ENCODE assay signal across 12 cellular contexts in genomic region chr2:181991171-181991885, GRCh38. TPM values are rescaled to one million over a fixed set of nuclear protein-coding genes. Genes with fewer than 3 reads are reported as not detected.
DNase-seq lines count a peak whose midpoint lies in the region; ATAC-seq and TF ChIP-seq lines count a peak whose summit lies in the region.
"Had no signal": no experiment of that assay in that cellular context is flagged by ENCODE, and none has a peak within 500 bp of the region (broad histone marks: within the 10 kb centered on the region; RNA-seq: fewer than 3 reads in every experiment).

No MANE protein-coding gene starts in this region.

- H3K4me3 ChIP-seq in MM.1S (ENCODE audit: low read length), result peak overlapping the region; percentile 30; the same call in 1 of the 2 replicates
- no peak overlapping the region for H3K4me3 ChIP-seq in gastrocnemius medialis
- no peak overlapping the region for H3K4me3 ChIP-seq in breast epithelium

- TF ChIP-seq POLR2A in gastrocnemius medialis (IDR thresholded peaks at IDR 0.05), result no peak
- no peak for TF ChIP-seq POLR2A in breast epithelium (IDR thresholded peaks at IDR 0.05)

- H3K9me3 ChIP-seq in MM.1S (replicated peaks; ENCODE audit: insufficient read depth, low read length) (no peaks in the 10 kb centered on the region), gastrocnemius medialis (no peaks in the 10 kb centered on the region), breast epithelium (no peaks in the 10 kb centered on the region)

- no peak overlapping the region for H2AFZ ChIP-seq in MM.1S (ENCODE audit: low read length)

- no peaks in the 10 kb centered on the region for H3K27me3 ChIP-seq in MM.1S (replicated peaks; ENCODE audit: insufficient read depth, low read length)
- H3K27me3 ChIP-seq in gastrocnemius medialis, result no peaks in the 10 kb centered on the region
- no peaks in the 10 kb centered on the region for H3K27me3 ChIP-seq in breast epithelium

- H3K36me3 ChIP-seq in MM.1S (replicated peaks; ENCODE audit: insufficient read depth, low read length) (no peaks in the 10 kb centered on the region), gastrocnemius medialis (no peaks in the 10 kb centered on the region), breast epithelium (no peaks in the 10 kb centered on the region)

- H3F3A ChIP-seq in MM.1S (ENCODE audit: insufficient read depth, low read length), result peaks cover 9% of the 10 kb centered on the region

- TF ChIP-seq CTCF in MM.1S (IDR thresholded peaks at IDR 0.05; ENCODE audit: low read length) (no peak), gastrocnemius medialis (IDR thresholded peaks at IDR 0.05 in 4 of 5, conservative IDR thresholded peaks at IDR 0.05 in 1 of 5) (peak in 1 of 5 experiments; percentile 5), breast epithelium (IDR thresholded peaks at IDR 0.05) (no peak)

- H3K4me1 ChIP-seq in MM.1S (ENCODE audit: low read length) (0 out of 2 replicates have a peak, but pooled peaks cover 10% of the 10 kb centered on the region), gastrocnemius medialis (peaks cover 15 to 26% of the 10 kb centered on the region in 2 donors), breast epithelium (no peaks in the 10 kb centered on the region)

- peak overlapping the region; percentile 5; the same call in 1 of the 2 replicates for H3K9ac ChIP-seq in MM.1S (ENCODE audit: low read length)

- DNase-seq in NCI-H510A treated with DMSO at 0.1 percent for 48 hours (lab: John Stamatoyannopoulos, UW) (peak; percentile 12), NCI-H510A (lab: John Stamatoyannopoulos, UW) (no peak), MM.1S (peak; percentile 40), pons (ENCODE audit: low spot score) (peak; percentile 67), gastrocnemius medialis (no peak), NCI-H2227 (lab: John Stamatoyannopoulos, UW; ENCODE audit: unreplicated experiment) (no peak), breast epithelium (ENCODE audit: low spot score in 2 of 2) (no peak)
- DNase-seq: amygdala; naive thymus-derived CD8-positive, alpha-beta T cell; NCI-H1417 treated with DMSO at 0.1 percent for 48 hours had no signal

- H3K4me2 ChIP-seq in MM.1S (ENCODE audit: low read depth, low read length), result peak overlapping the region; percentile 59; the same call in 1 of the 2 replicates

- H3K79me2 ChIP-seq in MM.1S (ENCODE audit: low read length), result no peaks in the 10 kb centered on the region

- H4K20me1 ChIP-seq in MM.1S (ENCODE audit: insufficient read depth, low read length), result no peaks in the 10 kb centered on the region

- H3K27ac ChIP-seq in MM.1S (ENCODE audit: low read length), result peak overlapping the region; percentile 42; the same call in 1 of the 2 replicates
- peak overlapping the region in 1 of 4 donors; percentile 23 for H3K27ac ChIP-seq in gastrocnemius medialis
- H3K27ac ChIP-seq in breast epithelium, result no peak overlapping the region
- H3K27ac ChIP-seq: VCaP had no signal

- in situ Hi-C loops in gastrocnemius medialis (cut with MboI; ENCODE audit: low sequenced_read_pairs in 4 of 4), result no loop called here

- peak; percentile 98 for ATAC-seq in HG02763 (IDR thresholded peaks at IDR 0.05; ENCODE audit: unreplicated experiment)
- ATAC-seq in gastrocnemius medialis, result no peak
- ATAC-seq: naive thymus-derived CD8-positive, alpha-beta T cell had no signal

- intact Hi-C loops in gastrocnemius medialis (cut with DNase I; ENCODE audit: low total_unique reads) (loop anchor here (10.0 kb wide), 1 partner anchor 73 kb away; no protein-coding TSS in a partner anchor), breast epithelium (cut with DNase I; ENCODE audit: low total_unique reads) (no loop called here)

- no peaks in the 10 kb centered on the region for H3K9me2 ChIP-seq in MM.1S (replicated peaks; ENCODE audit: insufficient read depth, low read length)

RNA-seq across cellular contexts. Expression of gene PPP1R1C, which starts 5.7 kb away (rescaled TPM):
- total RNA-seq in gastrocnemius medialis, result not detected
- total RNA-seq in breast epithelium, result 1 to 10 TPM in 1 of 3 donors, under 1 TPM in 1, not detected in 1; 0.59 to 4.2 TPM
- total RNA-seq: naive thymus-derived CD8-positive, alpha-beta T cell had no signal

Comparison
In these comparisons a context has a peak if more than half of its experiments do, and no peak if none do; other contexts are left out.
1. DNase-seq: peak in NCI-H510A treated with DMSO at 0.1 percent for 48 hours (single experiment), MM.1S (single experiment) and pons (single experiment); none in NCI-H510A (single experiment), gastrocnemius medialis (0 of 2), NCI-H2227 (single experiment) and breast epithelium (0 of 2).